ENCODE assay signal across 1 cellular context in genomic region chr7:151087247-151088018, GRCh38.
TF ChIP-seq lines count a peak whose summit lies in the region.

No MANE protein-coding gene starts in this region.

TF ChIP-seq in K562, 482 proteins besides CTCF, POLR2A, EP300 and RAD21 (continued from another document and continues in another):
- TF ChIP-seq THRB (CRISPR knock-in tag; conservative IDR thresholded peaks at IDR 0.05) (no peak), RAD51 (IDR thresholded peaks at IDR 0.05; ENCODE audit: borderline replicate concordance, low read depth) (no peak), SOX6 (IDR thresholded peaks at IDR 0.05) (peak; percentile 63; the same call in 1 of the 2 replicates), ZNF830 (CRISPR knock-in tag; IDR thresholded peaks at IDR 0.05) (peak; percentile 76; the same call in 1 of the 2 replicates), L3MBTL2 (IDR thresholded peaks at IDR 0.05) (peak; percentile 91), NFE2L1 (tag; IDR thresholded peaks at IDR 0.05; ENCODE audit: borderline replicate concordance, low read depth) (no peak), SAFB (IDR thresholded peaks at IDR 0.05; ENCODE audit: borderline replicate concordance, low read depth, low read length) (0 out of 2 replicates have a peak, but pooled peaks have one; percentile 9), SRF (CRISPR knock-in tag; IDR thresholded peaks at IDR 0.05) (no peak), ETV5 (CRISPR knock-in tag; IDR thresholded peaks at IDR 0.05; ENCODE audit: low read depth) (no peak), KLF13 (tag; IDR thresholded peaks at IDR 0.05; ENCODE audit: borderline replicate concordance, low read depth) (peak; percentile 63; the same call in 1 of the 2 replicates), ZNF23 (CRISPR knock-in tag; IDR thresholded peaks at IDR 0.05) (no peak), EP400 (IDR thresholded peaks at IDR 0.05) (no peak), ZFX (CRISPR knock-in tag; IDR thresholded peaks at IDR 0.05) (peak; percentile 90), MAFG (tag; conservative IDR thresholded peaks at IDR 0.05) (no peak), SREBF1 (IDR thresholded peaks at IDR 0.05; ENCODE audit: borderline replicate concordance, low read depth, low read length) (0 out of 2 replicates have a peak, but pooled peaks have one; percentile 2), NFRKB (IDR thresholded peaks at IDR 0.05; ENCODE audit: low read depth) (0 out of 2 replicates have a peak, but pooled peaks have one; percentile 0), REST (CRISPR knock-in tag; IDR thresholded peaks at IDR 0.05; ENCODE audit: low read depth) (0 out of 2 replicates have a peak, but pooled peaks have one; percentile 12), ZNF512 (tag; IDR thresholded peaks at IDR 0.05) (no peak), NR3C1 (CRISPR knock-in tag; IDR thresholded peaks at IDR 0.05) (0 out of 2 replicates have a peak, but pooled peaks have one; percentile 23), HLTF (IDR thresholded peaks at IDR 0.05) (0 out of 2 replicates have a peak, but pooled peaks have one; percentile 8), ZNF133 (CRISPR knock-in tag; IDR thresholded peaks at IDR 0.05) (no peak), BCL6 (CRISPR knock-in tag; IDR thresholded peaks at IDR 0.05) (no peak), SUPT5H (IDR thresholded peaks at IDR 0.05) (peak; percentile 34; the same call in 1 of the 2 replicates), ATF7 (IDR thresholded peaks at IDR 0.05) (peak; percentile 54), E2F6 (IDR thresholded peaks at IDR 0.05; ENCODE audit: borderline replicate concordance in 1 of 2, extremely low read depth in 1 of 2, insufficient read depth in 1 of 2, insufficient read length in 1 of 2, low read depth in 1 of 2, low read length in 1 of 2, poor library complexity in 1 of 2, severe bottlenecking in 1 of 2) (peak; percentile 55 to 89), HMG20B (CRISPR knock-in tag; IDR thresholded peaks at IDR 0.05) (no peak), ZNF282 (CRISPR knock-in tag; IDR thresholded peaks at IDR 0.05) (no peak), LEF1 (IDR thresholded peaks at IDR 0.05) (no peak), MED1 (CRISPR knock-in tag; IDR thresholded peaks at IDR 0.05; ENCODE audit: borderline replicate concordance) (no peak), THRAP3 (IDR thresholded peaks at IDR 0.05; ENCODE audit: borderline replicate concordance) (no peak), ETV6 (IDR thresholded peaks at IDR 0.05; ENCODE audit: borderline replicate concordance in 1 of 2, low read depth in 2 of 2, low read length in 1 of 2) (peak in 1 of 2 experiments; percentile 43; a peak in 1 of 4 replicates), ETV6 (CRISPR knock-in tag; IDR thresholded peaks at IDR 0.05; ENCODE audit: borderline replicate concordance) (no peak), CBFB (CRISPR knock-in tag; IDR thresholded peaks at IDR 0.05) (0 out of 2 replicates have a peak, but pooled peaks have one; percentile 23), CHD4 (IDR thresholded peaks at IDR 0.05; ENCODE audit: insufficient read depth, insufficient replicate concordance, low read depth, low read length, poor library complexity, severe bottlenecking) (peak; percentile 61), YY1 (IDR thresholded peaks at IDR 0.05; ENCODE audit: borderline replicate concordance in 1 of 3, control insufficient read depth in 1 of 3, extremely low read depth in 1 of 3, insufficient read depth in 3 of 3, insufficient read length in 1 of 3, insufficient replicate concordance in 2 of 3, low read depth in 1 of 3, low read length in 2 of 3) (peak in 2 of 3 experiments; percentile 65 to 69), ARID4B (CRISPR knock-in tag; IDR thresholded peaks at IDR 0.05) (peak; percentile 91), ZNF316 (IDR thresholded peaks at IDR 0.05) (peak; percentile 83), MEF2D (tag; conservative IDR thresholded peaks at IDR 0.05; ENCODE audit: low read depth) (no peak), LCOR (CRISPR knock-in tag; IDR thresholded peaks at IDR 0.05) (no peak), CCNT2 (IDR thresholded peaks at IDR 0.05; ENCODE audit: borderline replicate concordance, extremely low read depth, insufficient read length, low read depth, low read length) (peak; percentile 85), SMARCB1 (IDR thresholded peaks at IDR 0.05; ENCODE audit: insufficient read length, low read depth) (no peak), RB1 (IDR thresholded peaks at IDR 0.05; ENCODE audit: low read depth) (peak; percentile 90), ZBTB2 (IDR thresholded peaks at IDR 0.05) (peak; percentile 52; the same call in 1 of the 2 replicates), ARID3B (CRISPR knock-in tag; IDR thresholded peaks at IDR 0.05; ENCODE audit: borderline replicate concordance) (no peak; the same call in 1 of the 2 replicates), KHSRP (IDR thresholded peaks at IDR 0.05) (no peak), MLLT1 (IDR thresholded peaks at IDR 0.05) (peak in 1 of 2 experiments; percentile 59; a peak in 2 of 4 replicates), C11orf30 (IDR thresholded peaks at IDR 0.05; ENCODE audit: low read depth) (no peak), ARID2 (IDR thresholded peaks at IDR 0.05) (peak; percentile 3; the same call in 1 of the 2 replicates), FOXA1 (IDR thresholded peaks at IDR 0.05; ENCODE audit: borderline replicate concordance) (no peak), SREBF2 (CRISPR knock-in tag; IDR thresholded peaks at IDR 0.05) (no peak), MAX (CRISPR knock-in tag; IDR thresholded peaks at IDR 0.05) (peak; percentile 2; the same call in 1 of the 2 replicates), OTX1 (CRISPR knock-in tag; IDR thresholded peaks at IDR 0.05) (0 out of 2 replicates have a peak, but pooled peaks have one; percentile 40), SRSF3 (IDR thresholded peaks at IDR 0.05; ENCODE audit: insufficient read depth, low read length) (0 out of 2 replicates have a peak, but pooled peaks have one; percentile 25)
